7 cellular contexts compared by ENCODE assay signal in genomic region chr2:208072250-208072892, GRCh38.
DNase-seq lines count a peak whose midpoint lies in the region; ATAC-seq and TF ChIP-seq lines count a peak whose summit lies in the region.

No MANE protein-coding gene starts in this region.

- TF ChIP-seq CTCF in GM12875 (IDR thresholded peaks at IDR 0.05; ENCODE audit: borderline replicate concordance, insufficient read depth, low read depth, low read length) (peak; percentile 74; the same call in 1 of the 2 replicates), astrocyte of the spinal cord (IDR thresholded peaks at IDR 0.05; ENCODE audit: low read depth, low read length) (peak; percentile 73)

- no peak overlapping the region for H3K4me3 ChIP-seq in GM12875 (ENCODE audit: low read depth, low read length)
- H3K4me3 ChIP-seq in astrocyte of the spinal cord (ENCODE audit: low read depth, low read length) = no peak overlapping the region

- DNase-seq in NCI-H1105 (lab: John Stamatoyannopoulos, UW) (peak; percentile 17), T-helper 9 cell (peak; percentile 29), astrocyte of the spinal cord (ENCODE audit: low read depth, low spot score) (peak; percentile 73), iPS DF 19.7 (ENCODE audit: low read depth, low spot score) (peak; percentile 33)
- DNase-seq in stimulated activated CD4-positive, alpha-beta T cell treated with anti-CD3 and anti-CD28 coated beads, Interleukin-12 subunit alpha, Interleukin-12 subunit beta, amount 100 ng/mL, for 4 hours = peak; percentile 42

- ATAC-seq in HG02571 (IDR thresholded peaks at IDR 0.05; ENCODE audit: unreplicated experiment) = peak; percentile 83

- in situ Hi-C loops in astrocyte of the spinal cord (cut with HindIII; ENCODE audit: low sequenced_read_pairs) = no loop called here

Comparison
In these comparisons a context has a peak if more than half of its experiments do, and no peak if none do; other contexts are left out.
1. DNase-seq: peak in every context shown above with its lines; median percentile 73 in astrocyte of the spinal cord; 42 in stimulated activated CD4-positive, alpha-beta T cell treated with anti-CD3 and anti-CD28 coated beads, Interleukin-12 subunit alpha, Interleukin-12 subunit beta, amount 100 ng/mL, for 4 hours; 33 in iPS DF 19.7; 29 in T-helper 9 cell; 17 in NCI-H1105.